In genomic region chr11:48098024-48098423, GRCh38 we compare ENCODE assay signal across 1 cellular context.
TF ChIP-seq lines count a peak whose summit lies in the region.

No MANE protein-coding gene starts in this region.

TF ChIP-seq in K562, 482 proteins besides CTCF, POLR2A, EP300 and RAD21 (continued from another document):
- TF ChIP-seq NCOR1 (IDR thresholded peaks at IDR 0.05) (no peak), ARID2 (IDR thresholded peaks at IDR 0.05) (no peak), ZNF184 (CRISPR knock-in tag; IDR thresholded peaks at IDR 0.05) (no peak), HNRNPL (IDR thresholded peaks at IDR 0.05; ENCODE audit: low read depth, low read length) (no peak), NR0B1 (IDR thresholded peaks at IDR 0.05; ENCODE audit: partially characterized antibody) (no peak), ZNF253 (CRISPR knock-in tag; conservative IDR thresholded peaks at IDR 0.05) (no peak), KDM4B (IDR thresholded peaks at IDR 0.05; ENCODE audit: borderline replicate concordance in 2 of 2, low read depth in 1 of 2) (no peak), ZBTB9 (CRISPR knock-in tag; IDR thresholded peaks at IDR 0.05) (no peak), ZNF316 (IDR thresholded peaks at IDR 0.05) (peak; percentile 97), POLR2G (IDR thresholded peaks at IDR 0.05; ENCODE audit: low read depth, low read length) (no peak), HNRNPK (IDR thresholded peaks at IDR 0.05; ENCODE audit: low read depth, low read length, poor library complexity, severe bottlenecking) (no peak), SNIP1 (IDR thresholded peaks at IDR 0.05; ENCODE audit: low read depth) (no peak), MAFK (IDR thresholded peaks at IDR 0.05; ENCODE audit: low read length) (peak; percentile 97), C11orf30 (IDR thresholded peaks at IDR 0.05; ENCODE audit: low read depth) (peak; percentile 97), MAFF (IDR thresholded peaks at IDR 0.05; ENCODE audit: low read length) (peak; percentile 96), XRCC5 (IDR thresholded peaks at IDR 0.05; ENCODE audit: low read depth, low read length) (no peak)
- TF ChIP-seq, protein P1, sequence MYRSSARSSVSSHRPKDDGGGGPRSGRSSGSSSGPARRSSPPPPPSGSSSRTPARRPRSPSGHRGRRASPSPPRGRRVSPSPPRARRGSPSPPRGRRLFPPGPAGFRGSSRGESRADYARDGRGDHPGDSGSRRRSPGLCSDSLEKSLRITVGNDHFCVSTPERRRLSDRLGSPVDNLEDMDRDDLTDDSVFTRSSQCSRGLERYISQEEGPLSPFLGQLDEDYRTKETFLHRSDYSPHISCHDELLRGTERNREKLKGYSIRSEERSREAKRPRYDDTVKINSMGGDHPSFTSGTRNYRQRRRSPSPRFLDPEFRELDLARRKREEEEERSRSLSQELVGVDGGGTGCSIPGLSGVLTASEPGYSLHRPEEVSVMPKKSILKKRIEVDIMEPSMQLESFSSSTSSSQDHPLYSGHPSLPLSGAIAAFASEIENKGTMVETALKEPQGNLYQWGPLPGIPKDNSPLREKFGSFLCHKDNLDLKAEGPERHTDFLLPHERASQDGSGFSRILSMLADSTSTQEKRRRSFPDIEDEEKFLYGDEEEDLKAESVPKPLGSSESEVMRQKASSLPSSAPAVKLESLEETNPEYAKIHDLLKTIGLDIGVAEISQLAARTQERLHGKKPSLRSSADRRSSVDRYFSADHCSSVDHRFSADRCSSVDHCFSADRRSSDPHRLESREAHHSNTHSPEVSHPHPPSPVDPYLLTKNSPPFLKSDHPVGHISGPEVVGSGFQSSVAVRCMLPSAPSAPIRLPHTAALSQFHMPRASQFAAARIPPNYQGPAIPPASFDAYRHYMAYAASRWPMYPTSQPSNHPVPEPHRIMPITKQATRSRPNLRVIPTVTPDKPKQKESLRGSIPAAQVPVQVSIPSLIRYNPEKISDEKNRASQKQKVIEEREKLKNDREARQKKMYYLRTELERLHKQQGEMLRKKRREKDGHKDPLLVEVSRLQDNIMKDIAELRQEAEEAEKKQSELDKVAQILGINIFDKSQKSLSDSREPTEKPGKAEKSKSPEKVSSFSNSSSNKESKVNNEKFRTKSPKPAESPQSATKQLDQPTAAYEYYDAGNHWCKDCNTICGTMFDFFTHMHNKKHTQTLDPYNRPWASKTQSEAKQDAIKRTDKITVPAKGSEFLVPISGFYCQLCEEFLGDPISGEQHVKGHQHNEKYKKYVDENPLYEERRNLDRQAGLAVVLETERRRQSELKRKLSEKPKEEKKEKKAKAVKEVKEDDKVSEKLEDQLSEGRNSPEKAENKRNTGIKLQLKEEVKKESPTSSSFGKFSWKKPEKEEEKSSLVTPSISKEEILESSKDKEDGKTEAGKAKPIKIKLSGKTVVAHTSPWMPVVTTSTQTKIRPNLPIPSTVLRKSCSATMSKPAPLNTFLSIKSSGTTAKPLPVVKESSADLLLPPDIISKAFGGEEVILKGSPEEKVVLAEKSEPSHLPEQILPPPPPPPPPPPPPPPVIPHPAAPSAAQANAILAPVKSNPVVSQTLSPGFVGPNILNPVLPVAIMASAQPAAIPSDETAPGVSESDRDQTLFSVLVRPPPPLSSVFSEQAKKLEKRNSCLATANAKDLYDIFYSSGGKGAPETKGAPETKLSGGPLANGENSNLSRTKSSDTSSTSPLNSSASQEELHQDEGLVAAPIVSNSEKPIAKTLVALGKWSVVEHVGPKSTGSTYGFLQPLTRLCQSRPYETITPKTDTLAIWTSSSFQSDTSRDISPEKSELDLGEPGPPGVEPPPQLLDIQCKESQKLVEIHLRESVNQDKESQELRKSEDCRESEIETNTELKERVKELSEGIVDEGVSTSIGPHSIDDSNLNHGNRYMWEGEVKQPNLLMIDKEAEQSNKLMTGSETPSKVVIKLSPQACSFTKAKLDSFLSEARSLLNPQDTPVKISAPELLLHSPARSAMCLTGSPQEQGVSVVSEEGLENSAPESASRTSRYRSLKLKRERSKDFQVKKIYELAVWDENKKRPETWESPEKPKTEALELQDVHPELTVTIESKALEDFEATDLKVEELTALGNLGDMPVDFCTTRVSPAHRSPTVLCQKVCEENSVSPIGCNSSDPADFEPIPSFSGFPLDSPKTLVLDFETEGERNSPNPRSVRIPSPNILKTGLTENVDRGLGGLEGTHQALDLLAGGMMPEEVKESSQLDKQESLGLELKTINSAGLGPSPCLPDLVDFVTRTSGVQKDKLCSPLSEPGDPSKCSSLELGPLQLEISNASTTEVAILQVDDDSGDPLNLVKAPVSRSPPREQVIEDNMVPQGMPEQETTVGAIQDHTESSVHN (IDR thresholded peaks at IDR 0.05; ENCODE audit: borderline replicate concordance in 1 of 2, low read depth in 1 of 2): no peak
